Comparison of ENCODE assay signal across 18 cellular contexts in genomic region chr2:239130041-239130440, GRCh38.
A peak's percentile ranks its signal among the peaks of the same experiment; 100 is the strongest.
DNase-seq lines count a peak whose midpoint lies in the region; ATAC-seq and TF ChIP-seq lines count a peak whose summit lies in the region.
"Had no signal": no experiment of that assay in that cellular context is flagged by ENCODE, and none has a peak within 500 bp of the region (broad histone marks: within the 10 kb centered on the region; RNA-seq: fewer than 3 reads in every experiment).

No MANE protein-coding gene starts in this region.

- no peaks in the 10 kb centered on the region for H3F3A ChIP-seq in GM23248 (ENCODE audit: insufficient read depth)

- H2AFZ ChIP-seq in GM23248: no peak overlapping the region
- H2AFZ ChIP-seq: GM23338 had no signal

- H3K9me3 ChIP-seq in right cardiac atrium (ENCODE audit: control insufficient read depth, low read length) (no peaks in the 10 kb centered on the region), GM23248 (ENCODE audit: low read depth) (no peaks in the 10 kb centered on the region), tibial artery (no peaks in the 10 kb centered on the region)
- H3K9me3 ChIP-seq: BE2C, Caco-2 had no signal

- intact Hi-C loops in right cardiac atrium (cut with DNase I): no loop called here
- intact Hi-C loops in cardiac septum (cut with DNase I): no loop called here
- intact Hi-C loops in dorsolateral prefrontal cortex (cut with DNase I): no loop called here
- intact Hi-C loops in tibial artery (cut with DNase I; ENCODE audit: low total_unique reads): no loop called here

- H3K4me3 ChIP-seq in right cardiac atrium (ENCODE audit: low read length) (no peak overlapping the region), dorsolateral prefrontal cortex (no peak overlapping the region), GM23248 (no peak overlapping the region), tibial artery (no peak overlapping the region)
- H3K4me3 ChIP-seq: GM23338 had no signal

- H3K9ac ChIP-seq in GM23248: no peak overlapping the region

- H3K9me2 ChIP-seq in GM23248 (ENCODE audit: insufficient read depth): no peaks in the 10 kb centered on the region

- DNase-seq in right cardiac atrium (peak in 2 of 3 donors; percentile 26 to 27), cardiac septum (ENCODE audit: low spot score) (no peak), dorsolateral prefrontal cortex (no peak), substantia nigra (lab: John Stamatoyannopoulos, UW) (no peak), SW 1271 (lab: John Stamatoyannopoulos, UW) (no peak), GM23248 (no peak), tibial artery (no peak)
- DNase-seq: ACHN; BE2C; C1 segment of cervical spinal cord; Caco-2; CD4-positive, CD25-positive, alpha-beta regulatory T cell; DMS153; DMS79; GDM1; HCEC 1CT; IMR-90 had no signal

- no peaks in the 10 kb centered on the region for H3K4me1 ChIP-seq in right cardiac atrium (ENCODE audit: control insufficient read depth, insufficient read depth, low read length)
- H3K4me1 ChIP-seq in GM23248 (ENCODE audit: insufficient read depth): no peaks in the 10 kb centered on the region
- no peaks in the 10 kb centered on the region for H3K4me1 ChIP-seq in tibial artery
- H3K4me1 ChIP-seq: BE2C, Caco-2 had no signal

- H3K79me2 ChIP-seq in GM23248 (ENCODE audit: insufficient read depth): no peaks in the 10 kb centered on the region

- H3K27ac ChIP-seq in right cardiac atrium (ENCODE audit: low read length): no peak overlapping the region
- H3K27ac ChIP-seq in dorsolateral prefrontal cortex: peak overlapping the region in 55 of 59 donors; percentile 29 to 98 (median 91)
- H3K27ac ChIP-seq in substantia nigra (ENCODE audit: low read depth, low read length, poor library complexity, severe bottlenecking): peak overlapping the region; percentile 88
- no peak overlapping the region for H3K27ac ChIP-seq in GM23248
- H3K27ac ChIP-seq in tibial artery: no peak overlapping the region

- H3K4me2 ChIP-seq in GM23248 (ENCODE audit: unreplicated experiment): no peak overlapping the region
- H3K4me2 ChIP-seq: GM23338 had no signal

- H4K20me1 ChIP-seq in GM23248 (ENCODE audit: insufficient read depth): no peaks in the 10 kb centered on the region

- in situ Hi-C loops in GM23248 (cut with MboI): no loop called here

- H3K27me3 ChIP-seq in right cardiac atrium (ENCODE audit: control insufficient read depth, insufficient read depth) (no peaks in the 10 kb centered on the region), dorsolateral prefrontal cortex (no peaks in the 10 kb centered on the region), GM23248 (replicated peaks; ENCODE audit: insufficient read depth) (no peaks in the 10 kb centered on the region), tibial artery (no peaks in the 10 kb centered on the region)
- H3K27me3 ChIP-seq: BE2C had no signal

- TF ChIP-seq CTCF in dorsolateral prefrontal cortex (IDR thresholded peaks at IDR 0.05 in 54 of 56, conservative IDR thresholded peaks at IDR 0.05 in 2 of 56; ENCODE audit: low read depth in 1 of 56, partially characterized antibody in 56 of 56) (no peak), tibial artery (IDR thresholded peaks at IDR 0.05) (no peak)

- WGBS in right cardiac atrium: 89% methylated on average over 9 of the region's 9 CpGs
- WGBS in GM23248 (ENCODE audit: low coverage in 1 of 2, low lambda C conversion rate in 2 of 2, missing lambda C conversion rate in 2 of 2), 2 experiments: 89 to 90% methylated on average over 9 of the region's 9 CpGs

- no peak for ATAC-seq in right cardiac atrium
- ATAC-seq: GM23338 had no signal

- H3K36me3 ChIP-seq in GM23248 (ENCODE audit: low read depth): 0 out of 2 replicates have a peak, but pooled peaks cover 6% of the 10 kb centered on the region
- peaks cover 58 to 89% (median 82%) of the 10 kb centered on the region in 3 donors for H3K36me3 ChIP-seq in tibial artery

Comparison
In these comparisons a context has a peak if more than half of its experiments do, and no peak if none do; other contexts are left out.
1. DNase-seq: peak in right cardiac atrium (2 of 3); none in cardiac septum (single experiment), dorsolateral prefrontal cortex (0 of 10), substantia nigra (0 of 49), SW 1271 (0 of 2), GM23248 (single experiment) and tibial artery (0 of 2).
2. H3K27ac ChIP-seq: peak in dorsolateral prefrontal cortex (55 of 59) and substantia nigra (single experiment); none in right cardiac atrium (single experiment), GM23248 (single experiment) and tibial artery (0 of 2).